ENCODE assay signal across 13 cellular contexts in genomic region chr12:119666226-119666808, GRCh38. TPM values are rescaled to one million over a fixed set of nuclear protein-coding genes. Genes with fewer than 3 reads are reported as not detected.
DNase-seq lines count a peak whose midpoint lies in the region; ATAC-seq and TF ChIP-seq lines count a peak whose summit lies in the region.
"Had no signal": no experiment of that assay in that cellular context is flagged by ENCODE, and none has a peak within 500 bp of the region (broad histone marks: within the 10 kb centered on the region; RNA-seq: fewer than 3 reads in every experiment).

No MANE protein-coding gene starts in this region.

- no peak for DNase-seq in CD4-positive, alpha-beta memory T cell
- DNase-seq in GM20000 (ENCODE audit: low spot score), result peak; percentile 32
- no peak for DNase-seq in T-cell
- DNase-seq in immature natural killer cell, result no peak
- no peak for DNase-seq in HEK293T (ENCODE audit: extremely low spot score)
- DNase-seq in head of caudate nucleus, result no peak
- DNase-seq in putamen (ENCODE audit: low spot score), result no peak
- DNase-seq in stimulated activated CD4-positive, alpha-beta T cell treated with anti-CD3 and anti-CD28 coated beads, Interleukin-2, amount 100 ng/mL, for 48 hours, result no peak
- DNase-seq: DMS153; foreskin fibroblast; kidney; NCI-H2081; stimulated activated CD4-positive, alpha-beta T cell treated with anti-CD3 and anti-CD28 coated beads, Interleukin-15, amount 100 ng/mL, for 24 hours had no signal

- no peak overlapping the region for H3K27ac ChIP-seq in CD4-positive, alpha-beta memory T cell (ENCODE audit: low read depth, low read length)

- H3K27me3 ChIP-seq in CD4-positive, alpha-beta memory T cell (ENCODE audit: insufficient read depth, low read length), result no peaks in the 10 kb centered on the region

- no peaks in the 10 kb centered on the region for H3K9me3 ChIP-seq in CD4-positive, alpha-beta memory T cell (ENCODE audit: control insufficient read depth in 1 of 2, low read length in 2 of 2)

- H3K27me3 Mint-ChIP-seq in CD4-positive, alpha-beta memory T cell, result no peaks in the 10 kb centered on the region
- H3K27me3 Mint-ChIP-seq in T-cell, result peaks cover 0 to 3% of the 10 kb centered on the region in 2 donors
- H3K27me3 Mint-ChIP-seq in immature natural killer cell (ENCODE audit: low read depth in 3 of 3), result peaks cover 2 to 8% (median 8%) of the 10 kb centered on the region in 3 donors

- peaks cover 10 to 19% of the 10 kb centered on the region in 2 donors for H3K36me3 Mint-ChIP-seq in CD4-positive, alpha-beta memory T cell
- H3K36me3 Mint-ChIP-seq in T-cell, result peaks cover 10% of the 10 kb centered on the region
- H3K36me3 Mint-ChIP-seq in immature natural killer cell, result peaks cover 0 to 4% (median 0%) of the 10 kb centered on the region in 3 donors

- H3K4me1 ChIP-seq in CD4-positive, alpha-beta memory T cell (ENCODE audit: insufficient read depth, low read length), result peaks cover 42% of the 10 kb centered on the region

- H3K4me3 Mint-ChIP-seq in CD4-positive, alpha-beta memory T cell, result peak overlapping the region; percentile 43 to 93 (median 80)
- H3K4me3 Mint-ChIP-seq in T-cell (peak overlapping the region; percentile 88), immature natural killer cell (peak overlapping the region; percentile 84 to 93 (median 90))

- peaks cover 0 to 2% (median 0%) of the 10 kb centered on the region in 8 donors for H3K9me3 Mint-ChIP-seq in CD4-positive, alpha-beta memory T cell
- no peaks in the 10 kb centered on the region for H3K9me3 Mint-ChIP-seq in T-cell
- H3K9me3 Mint-ChIP-seq in immature natural killer cell, result no peaks in the 10 kb centered on the region

- H3K36me3 ChIP-seq in CD4-positive, alpha-beta memory T cell (ENCODE audit: insufficient read depth, low read length), result no peaks in the 10 kb centered on the region

- TF ChIP-seq CTCF in GM20000 (IDR thresholded peaks at IDR 0.05; ENCODE audit: extremely low read depth, missing control alignments), result no peak

- H3K4me3 ChIP-seq in CD4-positive, alpha-beta memory T cell (ENCODE audit: low read length in 2 of 2), result no peak overlapping the region

- CTCF ChIA-PET in CD4-positive, alpha-beta memory T cell (lab: Charles Lee; ENCODE audit: partially characterized antibody), result interaction anchor here (0.7 to 1.6 kb wide), 5 partner anchors 15 to 1290 kb away, joined by 3 to 9 read pairs (median 4); partner anchors contain the start of gene SUDS3
- CTCF ChIA-PET in T-cell (lab: Charles Lee) (interaction anchor here (0.5 to 2.0 kb wide), 3 partner anchors 16 to 81 kb away, joined by 4 to 9 read pairs (median 5); no protein-coding TSS in a partner anchor), HEK293T (lab: Yijun Ruan, JAX) (no interaction called here)

- H3K27ac Mint-ChIP-seq in CD4-positive, alpha-beta memory T cell, result peak overlapping the region; percentile 9 to 88 (median 81)
- H3K27ac Mint-ChIP-seq in T-cell (peak overlapping the region; percentile 72 to 82), immature natural killer cell (peak overlapping the region; percentile 59 to 88 (median 82))

- no peak for ATAC-seq in T-cell (replicated peaks in 1 of 4)

- H3K4me1 Mint-ChIP-seq in CD4-positive, alpha-beta memory T cell, result peaks cover 26 to 53% (median 39%) of the 10 kb centered on the region in 4 donors
- H3K4me1 Mint-ChIP-seq in T-cell (peaks cover 42 to 49% (median 45%) of the 10 kb centered on the region in 3 donors), immature natural killer cell (peaks cover 39 to 52% of the 10 kb centered on the region in 2 donors)

- intact Hi-C loops in CD4-positive, alpha-beta memory T cell (cut with micrococcal nuclease), result loop anchor here (2.0 to 10.0 kb wide), 6 partner anchors 421 to 1530 kb away; partner anchors contain the start of genes MLEC, PEBP1 and SUDS3
- intact Hi-C loops in head of caudate nucleus (cut with DNase I), result no loop called here

- POLR2A ChIA-PET in CD4-positive, alpha-beta memory T cell (lab: Charles Lee; ENCODE audit: partially characterized antibody), result no interaction called here
- POLR2A ChIA-PET in T-cell (lab: Charles Lee) (no interaction called here), HEK293T (lab: Yijun Ruan, JAX) (no interaction called here)

TF ChIP-seq in HEK293T, 16 proteins besides CTCF, POLR2A, EP300 and RAD21:
- TF ChIP-seq HDGF (IDR thresholded peaks at IDR 0.05; ENCODE audit: borderline replicate concordance), result no peak
- no peak for TF ChIP-seq ARNT (IDR thresholded peaks at IDR 0.05)
- no peak for TF ChIP-seq SP1 (IDR thresholded peaks at IDR 0.05)
- TF ChIP-seq TARDBP (IDR thresholded peaks at IDR 0.05), result no peak
- no peak for TF ChIP-seq FOXK2 (IDR thresholded peaks at IDR 0.05)

RNA-seq across cellular contexts. Expression of gene PRKAB1, which starts 1.6 kb away (rescaled TPM):
- total RNA-seq in CD4-positive, alpha-beta memory T cell, result 10 to 100 TPM; 43.4 to 47.6 TPM
- polyA plus RNA-seq in CD4-positive, alpha-beta memory T cell, result 10 to 100 TPM; 41.7 to 59.3 TPM
- 10 to 100 TPM; 21.1 to 48.7 (median 43.5) TPM for total RNA-seq in T-cell
- polyA plus RNA-seq in immature natural killer cell, result 10 to 100 TPM; 35.8 to 48.5 (median 46.8) TPM
